Comparison of ENCODE assay signal across 38 cellular contexts in genomic region chr9:87861332-87861731, GRCh38. TPM values are rescaled to one million over a fixed set of nuclear protein-coding genes. Genes with fewer than 3 reads are reported as not detected.
"Had no signal": no experiment of that assay in that cellular context is flagged by ENCODE, and none has a peak within 500 bp of the region (broad histone marks: within the 10 kb centered on the region; RNA-seq: fewer than 3 reads in every experiment).

No MANE protein-coding gene starts in this region.

- H3K4me3 ChIP-seq: heart left ventricle, lower lobe of right lung, pancreas, psoas muscle, right atrium auricular region, right lobe of liver, smooth muscle cell, stomach, testis, thyroid gland, transverse colon, upper lobe of left lung, vagina had no signal

- H3K4me2 ChIP-seq: smooth muscle cell had no signal

- H3K9me3 ChIP-seq: lower lobe of right lung, pancreas, right lobe of liver, testis, thyroid gland, vagina had no signal

- H3K27ac Mint-ChIP-seq: immature natural killer cell; mesothelial cell of epicardium; naive thymus-derived CD4-positive, alpha-beta T cell; natural killer cell treated with Interleukin-12 subunit alpha and Interleukin-12 subunit beta and Interleukin-15 and Interleukin-18, amount 100 ng/mL, for 72 hours; stimulated activated memory B cell treated with anti-CD40 and anti-IgM and Interleukin-4, amounts not matched to agents 10 μg/mL and 1 μg/mL and 100 μg/mL, for 72 hours had no signal

- H3K4me3 Mint-ChIP-seq: immature natural killer cell; mesothelial cell of epicardium; naive thymus-derived CD4-positive, alpha-beta T cell; natural killer cell treated with Interleukin-12 subunit alpha and Interleukin-12 subunit beta and Interleukin-15 and Interleukin-18, amount 100 ng/mL, for 72 hours; stimulated activated memory B cell treated with anti-CD40 and anti-IgM and Interleukin-4, amounts not matched to agents 10 μg/mL and 1 μg/mL and 100 μg/mL, for 72 hours had no signal

- DNase-seq: heart left ventricle; hypothalamus; immature natural killer cell; left cardiac atrium; lower lobe of right lung; mesendoderm; naive thymus-derived CD4-positive, alpha-beta T cell; pancreas; posterior cingulate gyrus; psoas muscle; right lobe of liver; stimulated activated CD4-positive, alpha-beta T cell treated with anti-CD3 and anti-CD28 coated beads, Interleukin-1b, Interleukin-23, amount 100 ng/mL, for 48 hours; stimulated activated CD4-positive, alpha-beta T cell treated with anti-CD3 and anti-CD28 coated beads, Interleukin-2, amount 100 ng/mL, for 48 hours; stimulated activated CD4-positive, alpha-beta T cell treated with anti-CD3 and anti-CD28 coated beads, Interleukin-4, amount 100 ng/mL, for 4 hours; stimulated activated CD8-positive, alpha-beta memory T cell treated with anti-CD3 and anti-CD28 coated beads, Interleukin-4, amount 100 ng/mL, for 48 hours; stimulated activated naive CD4-positive, alpha-beta T cell treated with Interleukin-2 at 50 U/mL for 16 hours; stomach; testis; thyroid gland; transverse colon; upper lobe of left lung had no signal

- H3K27me3 Mint-ChIP-seq: stimulated activated memory B cell treated with anti-CD40 and anti-IgM and Interleukin-4, amounts not matched to agents 10 μg/mL and 1 μg/mL and 100 μg/mL, for 72 hours had no signal

- H3K4me1 ChIP-seq: heart left ventricle, lower lobe of right lung, pancreas, psoas muscle, right atrium auricular region, right lobe of liver, stomach, testis, thyroid gland, upper lobe of left lung, vagina had no signal

- H3K36me3 ChIP-seq: heart left ventricle, lower lobe of right lung, pancreas, right atrium auricular region, right lobe of liver, stomach, thyroid gland, transverse colon, upper lobe of left lung, vagina had no signal

- ATAC-seq: heart left ventricle; left cardiac atrium; left lobe of liver; lower lobe of right lung; naive thymus-derived CD4-positive, alpha-beta T cell; natural killer cell treated with Interleukin-12 subunit alpha and Interleukin-12 subunit beta and Interleukin-15 and Interleukin-18, amount 100 ng/mL, for 72 hours; pancreas; psoas muscle; right lobe of liver; stimulated activated memory B cell treated with anti-CD40 and anti-IgM and Interleukin-4, amounts not matched to agents 10 μg/mL and 1 μg/mL and 100 μg/mL, for 72 hours had no signal

- H3K27me3 ChIP-seq: heart left ventricle, pancreas, right atrium auricular region, right lobe of liver, stomach, testis, thyroid gland, transverse colon, upper lobe of left lung, vagina had no signal

- H3K27ac ChIP-seq: heart left ventricle, lower lobe of right lung, pancreas, psoas muscle, right atrium auricular region, right lobe of liver, stomach, testis, thyroid gland, transverse colon, upper lobe of left lung, vagina had no signal

- H3K36me3 Mint-ChIP-seq: immature natural killer cell; natural killer cell treated with Interleukin-12 subunit alpha and Interleukin-12 subunit beta and Interleukin-15 and Interleukin-18, amount 100 ng/mL, for 72 hours; stimulated activated memory B cell treated with anti-CD40 and anti-IgM and Interleukin-4, amounts not matched to agents 10 μg/mL and 1 μg/mL and 100 μg/mL, for 72 hours had no signal

- FAIRE-seq: islet of Langerhans had no signal

- H3K4me1 Mint-ChIP-seq: immature natural killer cell; stimulated activated memory B cell treated with anti-CD40 and anti-IgM and Interleukin-4, amounts not matched to agents 10 μg/mL and 1 μg/mL and 100 μg/mL, for 72 hours had no signal

- H3K9me3 Mint-ChIP-seq: natural killer cell treated with Interleukin-12 subunit alpha and Interleukin-12 subunit beta and Interleukin-15 and Interleukin-18, amount 100 ng/mL, for 72 hours had no signal

RNA-seq across cellular contexts. Expression of gene SPATA31E1, which starts 21.3 kb away (rescaled TPM):
- total RNA-seq: heart left ventricle; kidney epithelial cell; left cardiac atrium; left lobe of liver; liver; lower lobe of right lung; mononuclear cell; myocyte; naive thymus-derived CD4-positive, alpha-beta T cell; natural killer cell treated with Interleukin-12 subunit alpha and Interleukin-12 subunit beta and Interleukin-15 and Interleukin-18, amount 100 ng/mL, for 72 hours; omental fat pad; pancreas; psoas muscle; renal cortical epithelial cell; right atrium auricular region; right lobe of liver; skeletal muscle tissue; smooth muscle cell; stomach; transverse colon; upper lobe of left lung; urinary bladder; vagina had no signal
- polyA plus RNA-seq: heart left ventricle; immature natural killer cell; liver; naive thymus-derived CD4-positive, alpha-beta T cell; neural cell; psoas muscle; smooth muscle cell; stomach had no signal

RNA-seq across cellular contexts. Expression of gene SPATA31C1, which starts 56.4 kb away (rescaled TPM):
- total RNA-seq: heart left ventricle; kidney epithelial cell; left cardiac atrium; left lobe of liver; lower lobe of right lung; mononuclear cell; myocyte; naive thymus-derived CD4-positive, alpha-beta T cell; natural killer cell treated with Interleukin-12 subunit alpha and Interleukin-12 subunit beta and Interleukin-15 and Interleukin-18, amount 100 ng/mL, for 72 hours; omental fat pad; pancreas; psoas muscle; renal cortical epithelial cell; right atrium auricular region; right lobe of liver; skeletal muscle tissue; smooth muscle cell; stomach; thyroid gland; transverse colon; upper lobe of left lung; vagina had no signal
- polyA plus RNA-seq: heart left ventricle; immature natural killer cell; liver; naive thymus-derived CD4-positive, alpha-beta T cell; neural cell; pancreas; psoas muscle; smooth muscle cell; stomach; urinary bladder had no signal
